In the genomic region with DNA sequence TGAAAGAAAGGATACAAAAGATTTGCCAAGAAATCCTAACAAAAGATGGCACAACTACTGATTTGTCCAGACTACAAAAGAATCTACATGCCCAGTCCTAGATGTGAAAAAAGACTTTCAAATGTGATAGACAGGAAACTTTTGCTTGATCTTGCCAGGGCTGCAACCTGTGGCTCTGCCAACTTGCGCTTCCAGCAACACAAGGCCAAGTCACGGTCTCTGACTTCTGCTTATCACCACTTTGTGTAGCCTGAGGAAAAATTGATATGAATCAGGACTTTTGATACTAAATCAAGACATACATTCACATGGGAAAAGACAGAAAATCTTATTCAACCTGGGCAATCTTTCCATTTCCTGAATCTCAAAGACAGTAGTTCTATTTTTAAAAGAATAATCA, we compare ENCODE assay signal across 28 cellular contexts.
"Had no signal": no experiment of that assay in that cellular context is flagged by ENCODE, and none has a peak within 500 bp of the region (broad histone marks: within the 10 kb centered on the region; RNA-seq: fewer than 3 reads in every experiment).

No MANE protein-coding gene starts in this region.

- H3K36me3 ChIP-seq: neural progenitor cell, ovary, right lobe of liver, sigmoid colon, stomach, thoracic aorta, thyroid gland, tibial nerve, upper lobe of left lung, vagina had no signal

- H3K4me3 ChIP-seq: neural progenitor cell, ovary, psoas muscle, right lobe of liver, sigmoid colon, stomach, thoracic aorta, thyroid gland, tibial nerve, upper lobe of left lung, vagina had no signal

- H3K4me1 ChIP-seq: neural progenitor cell, parathyroid adenoma, psoas muscle, right lobe of liver, sigmoid colon, stomach, thyroid gland, tibial nerve, upper lobe of left lung, vagina had no signal

- H3K4me3 Mint-ChIP-seq: natural killer cell; nephron; neural progenitor cell; stimulated activated effector memory CD8-positive, alpha-beta T cell treated with anti-CD3 and anti-CD28 coated beads, Interleukin-12 subunit alpha, Interleukin-12 subunit beta, amount 100 ng/mL, for 72 hours; stimulated activated naive B cell treated with anti-CD40 and anti-IgM and Interleukin-4, amounts not matched to agents 10 μg/mL and 1 μg/mL and 100 μg/mL, for 72 hours; stimulated activated naive CD8-positive, alpha-beta T cell treated with anti-CD3 and anti-CD28 coated beads, Interleukin-15, Interleukin-2, amounts not matched to agents 100 ng/mL and 50 ng/mL, for 24 hours had no signal

- H3K9me3 ChIP-seq: ovary, psoas muscle, right lobe of liver, sigmoid colon, stomach, thoracic aorta, thyroid gland, tibial nerve, upper lobe of left lung, vagina had no signal

- H3K27me3 Mint-ChIP-seq: progenitor cell of endocrine pancreas; stimulated activated naive B cell treated with anti-CD40 and anti-IgM and Interleukin-4, amounts not matched to agents 10 μg/mL and 1 μg/mL and 100 μg/mL, for 72 hours; stimulated activated naive CD8-positive, alpha-beta T cell treated with anti-CD3 and anti-CD28 coated beads, Interleukin-15, Interleukin-2, amounts not matched to agents 100 ng/mL and 50 ng/mL, for 24 hours had no signal

- H3K36me3 Mint-ChIP-seq: natural killer cell; neural progenitor cell; stimulated activated effector memory CD8-positive, alpha-beta T cell treated with anti-CD3 and anti-CD28 coated beads, Interleukin-12 subunit alpha, Interleukin-12 subunit beta, amount 100 ng/mL, for 72 hours; stimulated activated naive B cell treated with anti-CD40 and anti-IgM and Interleukin-4, amounts not matched to agents 10 μg/mL and 1 μg/mL and 100 μg/mL, for 72 hours had no signal

- ATAC-seq: natural killer cell; psoas muscle; right cardiac atrium; right lobe of liver; stimulated activated effector memory CD8-positive, alpha-beta T cell treated with anti-CD3 and anti-CD28 coated beads, Interleukin-12 subunit alpha, Interleukin-12 subunit beta, amount 100 ng/mL, for 72 hours; stimulated activated naive B cell treated with anti-CD40 and anti-IgM and Interleukin-4, amounts not matched to agents 10 μg/mL and 1 μg/mL and 100 μg/mL, for 72 hours had no signal

- H3K27me3 ChIP-seq: neural progenitor cell, ovary, right lobe of liver, sigmoid colon, stomach, thyroid gland, tibial nerve, upper lobe of left lung, vagina had no signal

- DNase-seq: natural killer cell; occipital lobe; ovary; posterior cingulate gyrus; psoas muscle; right cardiac atrium; right lobe of liver; sigmoid colon; small intestine; stimulated activated CD4-positive, alpha-beta T cell treated with anti-CD3 and anti-CD28 coated beads, Interleukin-15, amount 100 ng/mL, for 24 hours; stimulated activated CD4-positive, alpha-beta T cell treated with anti-CD3 and anti-CD28 coated beads, Interleukin-2, amount 100 ng/mL, for 24 hours; stimulated activated CD4-positive, alpha-beta T cell treated with anti-CD3 and anti-CD28 coated beads, Interleukin-2, amount 100 ng/mL, for 48 hours; stimulated activated CD4-positive, alpha-beta T cell treated with anti-CD3 and anti-CD28 coated beads, Interleukin-4, amount 100 ng/mL, for 24 hours; stimulated activated naive B cell treated with anti-CD40 and anti-IgM and Interleukin-4, amounts not matched to agents 10 μg/mL and 1 μg/mL and 100 μg/mL, for 72 hours; stimulated activated naive CD4-positive, alpha-beta T cell treated with Interleukin-2 at 50 U/mL for 16 hours; stomach; thyroid gland; trophoblast cell; upper lobe of left lung had no signal

- H3K27ac ChIP-seq: neural progenitor cell, ovary, parathyroid adenoma, psoas muscle, right lobe of liver, sigmoid colon, stomach, thoracic aorta, thyroid gland, tibial nerve, upper lobe of left lung, vagina had no signal

- H3K27ac Mint-ChIP-seq: natural killer cell; nephron; neural progenitor cell; progenitor cell of endocrine pancreas; stimulated activated effector memory CD8-positive, alpha-beta T cell treated with anti-CD3 and anti-CD28 coated beads, Interleukin-12 subunit alpha, Interleukin-12 subunit beta, amount 100 ng/mL, for 72 hours; stimulated activated naive B cell treated with anti-CD40 and anti-IgM and Interleukin-4, amounts not matched to agents 10 μg/mL and 1 μg/mL and 100 μg/mL, for 72 hours; stimulated activated naive CD8-positive, alpha-beta T cell treated with anti-CD3 and anti-CD28 coated beads, Interleukin-15, Interleukin-2, amounts not matched to agents 100 ng/mL and 50 ng/mL, for 24 hours had no signal

- H3K4me1 Mint-ChIP-seq: natural killer cell; nephron; neural progenitor cell; stimulated activated effector memory CD8-positive, alpha-beta T cell treated with anti-CD3 and anti-CD28 coated beads, Interleukin-12 subunit alpha, Interleukin-12 subunit beta, amount 100 ng/mL, for 72 hours; stimulated activated naive B cell treated with anti-CD40 and anti-IgM and Interleukin-4, amounts not matched to agents 10 μg/mL and 1 μg/mL and 100 μg/mL, for 72 hours had no signal

- H3K9me3 Mint-ChIP-seq: nephron; neural progenitor cell; stimulated activated naive B cell treated with anti-CD40 and anti-IgM and Interleukin-4, amounts not matched to agents 10 μg/mL and 1 μg/mL and 100 μg/mL, for 72 hours had no signal
